8 cellular contexts compared by ENCODE assay signal in the genomic region with DNA sequence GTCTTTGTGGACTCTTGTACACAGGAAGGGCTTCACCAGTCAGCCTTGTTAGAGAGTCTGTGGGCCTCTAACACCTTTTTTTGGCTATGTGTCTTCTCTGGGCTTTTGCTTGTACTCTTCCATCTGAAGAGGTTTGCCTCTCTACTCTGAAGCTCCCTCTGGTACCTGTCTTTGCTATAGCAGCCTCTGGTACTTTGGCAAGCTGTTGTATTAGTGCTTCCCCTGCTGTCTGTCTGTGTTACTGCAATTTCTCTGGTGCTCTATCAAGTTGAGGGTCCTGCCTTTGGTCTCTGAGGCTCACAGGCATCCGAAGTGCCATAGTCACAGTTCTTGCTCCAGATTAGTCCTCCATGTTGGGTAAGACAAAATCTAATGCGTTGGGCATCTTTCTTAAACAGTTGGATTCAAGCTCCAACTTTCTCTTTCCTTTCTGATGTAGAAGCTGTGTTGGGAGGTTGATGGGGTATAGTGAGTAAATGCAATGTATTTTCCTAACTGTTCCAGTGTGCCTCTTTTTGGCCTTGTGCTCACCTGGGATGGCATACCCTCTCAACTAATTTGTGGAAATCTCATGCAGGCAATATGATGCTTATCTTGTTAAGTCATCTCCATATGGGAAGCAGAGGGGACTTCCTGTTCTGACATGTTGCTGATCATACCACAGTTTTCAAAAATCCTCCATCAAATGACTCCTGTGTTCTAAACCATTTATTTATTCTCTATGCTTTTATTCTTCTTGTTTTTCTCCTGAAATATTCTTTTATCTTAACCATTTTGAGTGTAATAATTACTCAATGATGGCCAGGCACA.
DNase-seq lines count a peak whose midpoint lies in the region; ATAC-seq and TF ChIP-seq lines count a peak whose summit lies in the region.

No MANE protein-coding gene starts in this region.

- TF ChIP-seq POLR2A in breast epithelium (IDR thresholded peaks at IDR 0.05) (no peak), HCT116 (IDR thresholded peaks at IDR 0.05; ENCODE audit: borderline replicate concordance, extremely low read depth, insufficient read depth, insufficient read length) (no peak)

- POLR2A ChIA-PET in MCF 10A (lab: Yijun Ruan, JAX) (interaction anchor here (0.9 kb wide), 1 partner anchor 88 kb away, joined by 6 read pairs; no protein-coding TSS in a partner anchor), HCT116 (lab: Charles Lee) (no interaction called here)

- no peak overlapping the region for H3K4me2 ChIP-seq in HCT116 (ENCODE audit: low read length)

- RAD21 ChIA-PET in HCT116 (lab: Charles Lee; ENCODE audit: low non-redundant PET in 1 of 2, low total read pairs in 2 of 2, uncharacterized antibody in 2 of 2, unreplicated experiment in 2 of 2) = interaction anchor here (0.7 to 2.1 kb wide), 4 partner anchors 216 to 590 kb away, joined by 3 to 10 read pairs (median 4); no protein-coding TSS in a partner anchor

- no peaks in the 10 kb centered on the region for H3K9me3 Mint-ChIP-seq in MCF 10A (ENCODE audit: unreplicated experiment)
- peaks cover 5% of the 10 kb centered on the region for H3K9me3 Mint-ChIP-seq in activated T-helper 17 cell treated with anti-CD3 and anti-CD28 coated beads, Interleukin-2, amount 50 U/mL, for 72 hours

- H3K27ac ChIP-seq in breast epithelium (no peak overlapping the region), HCT116 (ENCODE audit: low read depth, low read length) (no peak overlapping the region), upper lobe of right lung (no peak overlapping the region)

- H3K4me3 Mint-ChIP-seq in MCF 10A (ENCODE audit: unreplicated experiment) = no peak overlapping the region
- peak overlapping the region; percentile 59 for H3K4me3 Mint-ChIP-seq in activated T-helper 17 cell treated with anti-CD3 and anti-CD28 coated beads, Interleukin-2, amount 50 U/mL, for 72 hours

- H3K4me3 ChIP-seq in breast epithelium (no peak overlapping the region), HCT116 (replicated peaks in 1 of 2; ENCODE audit: low read depth in 1 of 2, low read length in 2 of 2) (no peak overlapping the region), upper lobe of right lung (no peak overlapping the region)

- H3K27me3 ChIP-seq in breast epithelium = no peaks in the 10 kb centered on the region
- no peaks in the 10 kb centered on the region for H3K27me3 ChIP-seq in HCT116 (ENCODE audit: insufficient read depth, low read length)
- H3K27me3 ChIP-seq in upper lobe of right lung = no peaks in the 10 kb centered on the region

- no peak overlapping the region for H2AFZ ChIP-seq in HCT116 (ENCODE audit: low read depth, low read length, poor library complexity, severe bottlenecking)

- H3K27ac Mint-ChIP-seq in MCF 10A (ENCODE audit: low read depth, unreplicated experiment) = no peak overlapping the region
- peak overlapping the region; percentile 72 for H3K27ac Mint-ChIP-seq in activated T-helper 17 cell treated with anti-CD3 and anti-CD28 coated beads, Interleukin-2, amount 50 U/mL, for 72 hours

- DNase-seq in MCF 10A (ENCODE audit: unreplicated experiment) (peak; percentile 55), breast epithelium (ENCODE audit: low spot score in 2 of 2) (no peak), HCT116 (ENCODE audit: low read depth, low spot score) (peak; percentile 59), NCI-H345 treated with DMSO at 0.1 percent for 48 hours (lab: John Stamatoyannopoulos, UW; ENCODE audit: unreplicated experiment) (peak; percentile 30), iPS DF 4.7 (ENCODE audit: extremely low read depth, low spot score) (peak; percentile 86), upper lobe of right lung (no peak)

- H3K9ac ChIP-seq in HCT116 (ENCODE audit: low read length) = no peak overlapping the region

- H4K20me1 ChIP-seq in HCT116 (ENCODE audit: insufficient read depth) = no peaks in the 10 kb centered on the region

- H3K9me3 ChIP-seq in breast epithelium (no peaks in the 10 kb centered on the region), HCT116 (ENCODE audit: control insufficient read depth in 1 of 2, insufficient read depth in 1 of 2, low read depth in 1 of 2, low read length in 2 of 2) (no peaks in the 10 kb centered on the region), upper lobe of right lung (no peaks in the 10 kb centered on the region)

- no TSS peak for BruUV-seq in MCF 10A (replicated peaks; lab: Mats Ljungman, UMichigan)
- no TSS peak for BruUV-seq in HCT116 (replicated peaks; lab: Mats Ljungman, UMichigan)

- peaks cover 4% of the 10 kb centered on the region for H3K36me3 ChIP-seq in breast epithelium
- H3K36me3 ChIP-seq in HCT116 (ENCODE audit: control insufficient read depth in 1 of 2, insufficient read depth in 2 of 2, low read length in 2 of 2) = no peaks in the 10 kb centered on the region
- H3K36me3 ChIP-seq in upper lobe of right lung = peaks cover 53% of the 10 kb centered on the region

- peaks cover 7% of the 10 kb centered on the region for H3K4me1 Mint-ChIP-seq in MCF 10A (ENCODE audit: insufficient read depth, unreplicated experiment)
- H3K4me1 Mint-ChIP-seq in activated T-helper 17 cell treated with anti-CD3 and anti-CD28 coated beads, Interleukin-2, amount 50 U/mL, for 72 hours = peaks cover 39% of the 10 kb centered on the region

- TF ChIP-seq CTCF in MCF 10A (IDR thresholded peaks at IDR 0.05; ENCODE audit: unreplicated experiment) = peak; percentile 38
- TF ChIP-seq CTCF in breast epithelium (IDR thresholded peaks at IDR 0.05) = peak in 1 of 3 donors; percentile 20
- peak; percentile 86 to 98 (median 88) for TF ChIP-seq CTCF in HCT116 (IDR thresholded peaks at IDR 0.05 in 2 of 3, conservative IDR thresholded peaks at IDR 0.05 in 1 of 3; ENCODE audit: borderline replicate concordance in 1 of 3, insufficient read depth in 1 of 3, low read depth in 2 of 3, low read length in 2 of 3)
- TF ChIP-seq CTCF in upper lobe of right lung (IDR thresholded peaks at IDR 0.05) = peak; percentile 37

- ATAC-seq in HCT116 (peak; percentile 88), upper lobe of right lung (peak; percentile 79), GM19023 (IDR thresholded peaks at IDR 0.05; ENCODE audit: unreplicated experiment) (no peak)
- ATAC-seq in activated T-helper 17 cell treated with anti-CD3 and anti-CD28 coated beads, Interleukin-2, amount 50 U/mL, for 72 hours (replicated peaks) = peak; percentile 70

- TF ChIP-seq RAD21 in HCT116 (IDR thresholded peaks at IDR 0.05; ENCODE audit: low read depth) = peak; percentile 91

- intact Hi-C loops in MCF 10A (cut with micrococcal nuclease) (loop anchor here (1.0 to 2.0 kb wide), 2 partner anchors 87 to 216 kb away; no protein-coding TSS in a partner anchor), breast epithelium (cut with DNase I; ENCODE audit: low total_unique reads) (no loop called here), HCT116 (cut with micrococcal nuclease) (loop anchor here (1.0 to 5.0 kb wide), 2 partner anchors 216 to 267 kb away; no protein-coding TSS in a partner anchor), upper lobe of right lung (cut with DNase I) (no loop called here)

- CTCF ChIA-PET in MCF 10A (lab: Yijun Ruan, JAX) (interaction anchor here (0.6 to 3.2 kb wide), 17 partner anchors 9 to 1729 kb away, joined by 3 to 13 read pairs (median 3); no protein-coding TSS in a partner anchor), HCT116 (lab: Charles Lee) (interaction anchor here (1.3 to 5.2 kb wide), 4 partner anchors 10 to 268 kb away, joined by 3 to 51 read pairs (median 6); no protein-coding TSS in a partner anchor)

- H3K9me2 ChIP-seq in HCT116 (ENCODE audit: insufficient read depth) = no peaks in the 10 kb centered on the region

- H3K27me3 Mint-ChIP-seq in MCF 10A (ENCODE audit: insufficient read depth, unreplicated experiment) = no peaks in the 10 kb centered on the region
- H3K27me3 Mint-ChIP-seq in activated T-helper 17 cell treated with anti-CD3 and anti-CD28 coated beads, Interleukin-2, amount 50 U/mL, for 72 hours = no peaks in the 10 kb centered on the region

- peaks cover 58% of the 10 kb centered on the region for H3K36me3 Mint-ChIP-seq in MCF 10A (ENCODE audit: insufficient read depth, unreplicated experiment)
- H3K36me3 Mint-ChIP-seq in activated T-helper 17 cell treated with anti-CD3 and anti-CD28 coated beads, Interleukin-2, amount 50 U/mL, for 72 hours (ENCODE audit: low read depth) = peaks cover 100% of the 10 kb centered on the region

- H3K4me1 ChIP-seq in breast epithelium (no peaks in the 10 kb centered on the region), HCT116 (ENCODE audit: control insufficient read depth in 1 of 2, insufficient read depth in 2 of 2, low read length in 2 of 2) (no peaks in the 10 kb centered on the region), upper lobe of right lung (no peaks in the 10 kb centered on the region)

- H3K79me2 ChIP-seq in HCT116 (ENCODE audit: insufficient read depth, low read length) = no peaks in the 10 kb centered on the region

TF ChIP-seq in HCT116, 20 proteins besides CTCF, POLR2A, EP300 and RAD21 (continues in another document):
- TF ChIP-seq, protein P1, sequence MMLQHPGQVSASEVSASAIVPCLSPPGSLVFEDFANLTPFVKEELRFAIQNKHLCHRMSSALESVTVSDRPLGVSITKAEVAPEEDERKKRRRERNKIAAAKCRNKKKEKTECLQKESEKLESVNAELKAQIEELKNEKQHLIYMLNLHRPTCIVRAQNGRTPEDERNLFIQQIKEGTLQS (IDR thresholded peaks at IDR 0.05) = no peak
- TF ChIP-seq SP1 (IDR thresholded peaks at IDR 0.05; ENCODE audit: low read depth) (no peak), MAX (IDR thresholded peaks at IDR 0.05) (no peak), YY1 (IDR thresholded peaks at IDR 0.05; ENCODE audit: extremely low read depth, insufficient replicate concordance, low read depth, low read length) (no peak), FOSL1 (IDR thresholded peaks at IDR 0.05; ENCODE audit: low read depth) (no peak), ELF1 (IDR thresholded peaks at IDR 0.05; ENCODE audit: borderline replicate concordance, low read depth) (no peak), EZH2 (IDR thresholded peaks at IDR 0.05) (no peak)
- TF ChIP-seq, protein P2, sequence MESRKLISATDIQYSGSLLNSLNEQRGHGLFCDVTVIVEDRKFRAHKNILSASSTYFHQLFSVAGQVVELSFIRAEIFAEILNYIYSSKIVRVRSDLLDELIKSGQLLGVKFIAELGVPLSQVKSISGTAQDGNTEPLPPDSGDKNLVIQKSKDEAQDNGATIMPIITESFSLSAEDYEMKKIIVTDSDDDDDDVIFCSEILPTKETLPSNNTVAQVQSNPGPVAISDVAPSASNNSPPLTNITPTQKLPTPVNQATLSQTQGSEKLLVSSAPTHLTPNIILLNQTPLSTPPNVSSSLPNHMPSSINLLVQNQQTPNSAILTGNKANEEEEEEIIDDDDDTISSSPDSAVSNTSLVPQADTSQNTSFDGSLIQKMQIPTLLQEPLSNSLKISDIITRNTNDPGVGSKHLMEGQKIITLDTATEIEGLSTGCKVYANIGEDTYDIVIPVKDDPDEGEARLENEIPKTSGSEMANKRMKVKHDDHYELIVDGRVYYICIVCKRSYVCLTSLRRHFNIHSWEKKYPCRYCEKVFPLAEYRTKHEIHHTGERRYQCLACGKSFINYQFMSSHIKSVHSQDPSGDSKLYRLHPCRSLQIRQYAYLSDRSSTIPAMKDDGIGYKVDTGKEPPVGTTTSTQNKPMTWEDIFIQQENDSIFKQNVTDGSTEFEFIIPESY (IDR thresholded peaks at IDR 0.05; ENCODE audit: extremely low read depth, insufficient replicate concordance, low read length) = no peak

Comparison
In these comparisons a context has a peak if more than half of its experiments do, and no peak if none do; other contexts are left out.
1. DNase-seq: peak in MCF 10A (single experiment), HCT116 (single experiment), NCI-H345 treated with DMSO at 0.1 percent for 48 hours (single experiment) and iPS DF 4.7 (single experiment); none in breast epithelium (0 of 2) and upper lobe of right lung (single experiment).
2. intact Hi-C loops: an anchor here in MCF 10A (1.0 to 2.0 kb wide) and HCT116 (1.0 to 5.0 kb wide); none called in breast epithelium and upper lobe of right lung.